Comparison of ENCODE assay signal across 23 cellular contexts in the genomic region with DNA sequence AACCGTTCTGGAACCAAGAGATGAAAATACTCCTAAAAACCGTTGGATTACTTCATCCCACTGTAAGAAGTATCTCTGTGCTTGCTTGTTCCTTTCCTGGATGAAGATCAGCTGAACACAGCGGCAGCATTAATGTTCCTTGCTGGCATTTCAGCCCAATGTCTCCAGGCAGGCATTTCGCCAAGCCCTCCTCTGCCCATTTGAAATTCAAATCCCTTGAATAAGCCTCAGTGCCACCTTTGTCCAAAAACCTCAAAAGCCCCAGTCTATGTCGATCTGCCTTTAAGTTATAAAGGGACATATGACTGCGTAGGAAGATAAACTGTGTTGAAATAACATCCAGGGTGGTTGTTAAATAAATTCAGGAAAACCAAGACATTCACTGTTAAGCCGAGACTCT.
A peak's percentile ranks its signal among the peaks of the same experiment; 100 is the strongest.
DNase-seq lines count a peak whose midpoint lies in the region; TF ChIP-seq lines count a peak whose summit lies in the region.
"Had no signal": no experiment of that assay in that cellular context is flagged by ENCODE, and none has a peak within 500 bp of the region (broad histone marks: within the 10 kb centered on the region; RNA-seq: fewer than 3 reads in every experiment).

No MANE protein-coding gene starts in this region.

- no peaks in the 10 kb centered on the region for H3K36me3 Mint-ChIP-seq in Calu3 (ENCODE audit: insufficient read depth, unreplicated experiment)
- H3K36me3 Mint-ChIP-seq in endodermal cell (ENCODE audit: low read depth) = no peaks in the 10 kb centered on the region
- H3K36me3 Mint-ChIP-seq: CD14-positive monocyte, T-cell had no signal

- H3K27me3 ChIP-seq in endodermal cell (ENCODE audit: control insufficient read depth, insufficient read depth, low read length, poor library complexity, severe bottlenecking) = no peaks in the 10 kb centered on the region
- H3K27me3 ChIP-seq in ascending aorta = no peaks in the 10 kb centered on the region
- H3K27me3 ChIP-seq: neutrophil, thyroid gland had no signal

- H3K27ac ChIP-seq in caudate nucleus (ENCODE audit: low read depth, low read length) = peak overlapping the region; percentile 11
- no peak overlapping the region for H3K27ac ChIP-seq in endodermal cell (ENCODE audit: low read depth, low read length)
- H3K27ac ChIP-seq in ascending aorta = peak overlapping the region in 1 of 2 donors; percentile 58
- H3K27ac ChIP-seq: neutrophil, PC-9, thyroid gland had no signal

- H3K4me1 Mint-ChIP-seq in Calu3 (ENCODE audit: low read depth, unreplicated experiment) (no peaks in the 10 kb centered on the region), endodermal cell (peaks cover 7% of the 10 kb centered on the region)
- H3K4me1 Mint-ChIP-seq: CD14-positive monocyte, T-cell had no signal

- H3K27me3 Mint-ChIP-seq in Calu3 (ENCODE audit: unreplicated experiment) = no peaks in the 10 kb centered on the region
- peaks cover under 1% of the 10 kb centered on the region for H3K27me3 Mint-ChIP-seq in endodermal cell (ENCODE audit: insufficient read depth)
- H3K27me3 Mint-ChIP-seq: dendritic cell treated with granulocyte-macrophage colony-stimulating factor and Interleukin-4, amounts not matched to agents 40 ng/mL and 50 ng/mL, for 4 days; T-cell had no signal

- H3K4me3 Mint-ChIP-seq in Calu3 (ENCODE audit: low read depth, unreplicated experiment) = no peak overlapping the region
- H3K4me3 Mint-ChIP-seq in endodermal cell = no peak overlapping the region
- H3K4me3 Mint-ChIP-seq: activated CD8-positive, alpha-beta T cell treated with anti-CD3 and anti-CD28 coated beads, Interleukin-2, amount 10 ng/mL, durations not matched to agents 7 days and 5 days; CD14-positive monocyte; dendritic cell treated with granulocyte-macrophage colony-stimulating factor and Interleukin-4, amounts not matched to agents 40 ng/mL and 50 ng/mL, for 4 days; T-cell had no signal

- H3K4me1 ChIP-seq in endodermal cell (ENCODE audit: control insufficient read depth, insufficient read depth, low read length) (peaks cover 6% of the 10 kb centered on the region), ascending aorta (peaks cover 0 to 14% of the 10 kb centered on the region in 2 donors)
- H3K4me1 ChIP-seq: thyroid gland had no signal

- BruUV-seq in Calu3 (replicated peaks; lab: Mats Ljungman, UMichigan) = no TSS peak

- TF ChIP-seq CTCF in Calu3 (IDR thresholded peaks at IDR 0.05; ENCODE audit: unreplicated experiment) = no peak
- TF ChIP-seq CTCF in endodermal cell (conservative IDR thresholded peaks at IDR 0.05) = no peak
- TF ChIP-seq CTCF in ascending aorta (IDR thresholded peaks at IDR 0.05) = no peak

- H3K9me3 ChIP-seq in endodermal cell (ENCODE audit: control insufficient read depth, low read length) = no peaks in the 10 kb centered on the region
- no peaks in the 10 kb centered on the region for H3K9me3 ChIP-seq in ascending aorta
- H3K9me3 ChIP-seq: neutrophil, thyroid gland had no signal

- WGBS in endodermal cell (ENCODE audit: insufficient coverage in 1 of 2, insufficient read length in 1 of 2), 2 experiments = 90 to 98% methylated on average over 4 to 7 of the region's 7 CpGs

- H3K36me3 ChIP-seq in endodermal cell (ENCODE audit: control insufficient read depth, insufficient read depth, low read length) (no peaks in the 10 kb centered on the region), ascending aorta (no peaks in the 10 kb centered on the region)
- H3K36me3 ChIP-seq: neutrophil, thyroid gland had no signal

- CTCF ChIA-PET in Calu3 (lab: Charles Lee) = no interaction called here

- H3K9me3 Mint-ChIP-seq in Calu3 (ENCODE audit: low read depth, unreplicated experiment) = peaks cover 10% of the 10 kb centered on the region
- H3K9me3 Mint-ChIP-seq in endodermal cell = no peaks in the 10 kb centered on the region
- H3K9me3 Mint-ChIP-seq: dendritic cell treated with granulocyte-macrophage colony-stimulating factor and Interleukin-4, amounts not matched to agents 40 ng/mL and 50 ng/mL, for 4 days had no signal

- H3K4me3 ChIP-seq in endodermal cell (ENCODE audit: low read length) (no peak overlapping the region), ascending aorta (no peak overlapping the region)
- H3K4me3 ChIP-seq: lung, PC-9, thyroid gland had no signal

- H3K9ac ChIP-seq in endodermal cell (ENCODE audit: extremely low read depth, low read length, poor library complexity, severe bottlenecking) = no peak overlapping the region

- intact Hi-C loops in Calu3 (cut with micrococcal nuclease; ENCODE audit: unreplicated experiment) = no loop called here
- intact Hi-C loops in ascending aorta (cut with DNase I) = no loop called here

- DNase-seq in RPMI7951 (ENCODE audit: low read depth) (peak; percentile 58), caudate nucleus (lab: John Stamatoyannopoulos, UW) (peak in 41 of 61 donors; percentile 1 to 70 (median 16)), midbrain (lab: John Stamatoyannopoulos, UW) (peak; percentile 58), superior temporal gyrus (ENCODE audit: extremely low spot score) (peak; percentile 74), Calu3 (no peak), endodermal cell (no peak), GOT3 (lab: John Stamatoyannopoulos, UW) (no peak), ascending aorta (ENCODE audit: low spot score in 2 of 2) (no peak)
- DNase-seq: activated CD8-positive, alpha-beta T cell treated with anti-CD3 and anti-CD28 coated beads, Interleukin-2, amount 10 ng/mL, durations not matched to agents 7 days and 5 days; activated gamma-delta T cell; MM.1S; NCI-H1417 treated with DMSO at 0.1 percent for 48 hours; PC-9; SHP77 treated with DMSO at 0.1 percent for 48 hours; stimulated activated CD4-positive, alpha-beta T cell treated with anti-CD3 and anti-CD28 coated beads, Interleukin-12 subunit alpha, Interleukin-12 subunit beta, amount 100 ng/mL, for 4 hours; stimulated activated CD4-positive, alpha-beta T cell treated with anti-CD3 and anti-CD28 coated beads, Interleukin-4, amount 100 ng/mL, for 4 hours; stimulated activated naive CD4-positive, alpha-beta T cell treated with Interleukin-2 at 50 U/mL for 16 hours; T-cell; thyroid gland had no signal

- H3K27ac Mint-ChIP-seq in Calu3 (ENCODE audit: unreplicated experiment) (no peak overlapping the region), endodermal cell (no peak overlapping the region)
- H3K27ac Mint-ChIP-seq: activated CD8-positive, alpha-beta T cell treated with anti-CD3 and anti-CD28 coated beads, Interleukin-2, amount 10 ng/mL, durations not matched to agents 7 days and 5 days; CD14-positive monocyte; dendritic cell treated with granulocyte-macrophage colony-stimulating factor and Interleukin-4, amounts not matched to agents 40 ng/mL and 50 ng/mL, for 4 days; T-cell had no signal

Comparison
In these comparisons a context has a peak if more than half of its experiments do, and no peak if none do; other contexts are left out.
1. DNase-seq: peak in RPMI7951 (single experiment), caudate nucleus (41 of 61), midbrain (single experiment) and superior temporal gyrus (single experiment); none in Calu3 (single experiment), endodermal cell (single experiment), GOT3 (single experiment) and ascending aorta (0 of 2).